ENCODE assay signal across 17 cellular contexts in the genomic region with DNA sequence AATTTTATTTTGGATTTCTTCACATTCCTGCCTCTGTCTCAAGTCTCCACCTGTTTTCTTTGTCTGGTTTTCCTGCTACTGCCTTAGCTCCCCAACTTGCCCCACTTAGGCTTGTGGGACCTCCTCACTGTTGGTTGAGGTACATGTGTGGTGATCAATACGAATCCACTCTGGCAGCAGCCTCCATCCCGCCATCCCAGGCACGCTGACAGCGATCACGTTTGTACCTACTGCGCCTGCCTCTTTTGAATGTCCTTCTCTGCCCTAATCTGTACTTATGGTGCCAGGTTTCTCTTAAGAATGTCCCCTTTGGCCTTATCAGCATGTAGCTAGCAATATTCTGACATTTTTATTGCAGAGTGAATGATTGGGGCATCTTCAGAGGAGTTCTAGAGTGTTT. TPM values are rescaled to one million over a fixed set of nuclear protein-coding genes. Genes with fewer than 3 reads are reported as not detected.
"Had no signal": no experiment of that assay in that cellular context is flagged by ENCODE, and none has a peak within 500 bp of the region (broad histone marks: within the 10 kb centered on the region; RNA-seq: fewer than 3 reads in every experiment).

No MANE protein-coding gene starts in this region.

RNA-seq across cellular contexts. Expression of gene SCGB1C2, which starts 2.3 kb away (rescaled TPM):
- total RNA-seq: activated CD8-positive, alpha-beta memory T cell treated with anti-CD3 and anti-CD28 coated beads for 36 hours; activated CD8-positive, alpha-beta memory T cell treated with anti-CD3 and anti-CD28 coated beads, Interleukin-2, amount 10 ng/mL, durations not matched to agents 7 days and 5 days; activated CD8-positive, alpha-beta T cell treated with anti-CD3 and anti-CD28 coated beads for 36 hours; activated T-cell treated with anti-CD3 and anti-CD28 coated beads, Interleukin-2, amount 50 U/mL, for 72 hours; body of pancreas; colonic mucosa; dermis microvascular lymphatic vessel endothelial cell; endothelial cell of umbilical vein; esophagus squamous epithelium; fibroblast of lung; fibroblast of villous mesenchyme; gastroesophageal sphincter; T-cell; T-helper 2 cell treated with Interferon-gamma antibody and Interleukin-4, amounts not matched to agents 100 ng/mL and 5 ng/mL, for 36 hours; WTC11 had no signal
- polyA plus RNA-seq: endothelial cell of umbilical vein, esophagus, fibroblast of lung, SK-N-SH had no signal

RNA-seq across cellular contexts. Expression of gene DOC2B, which starts 46.4 kb away (rescaled TPM):
- total RNA-seq: activated CD8-positive, alpha-beta T cell treated with anti-CD3 and anti-CD28 coated beads for 36 hours; fibroblast of lung; fibroblast of villous mesenchyme had no signal
- polyA plus RNA-seq: fibroblast of lung had no signal
